8 cellular contexts compared by ENCODE assay signal in genomic region chr19:12792853-12793289, GRCh38. TPM values are rescaled to one million over a fixed set of nuclear protein-coding genes. Genes with fewer than 3 reads are reported as not detected.
DNase-seq lines count a peak whose midpoint lies in the region; ATAC-seq and TF ChIP-seq lines count a peak whose summit lies in the region.

No MANE protein-coding gene starts in this region.

- H3K36me3 ChIP-seq in skeletal muscle tissue (ENCODE audit: control insufficient read depth in 3 of 3, insufficient read depth in 3 of 3, low read length in 3 of 3), result peaks cover 2 to 9% (median 8%) of the 10 kb centered on the region in 3 donors

- no peaks in the 10 kb centered on the region for H3K27me3 ChIP-seq in skeletal muscle tissue (ENCODE audit: control insufficient read depth in 3 of 3, insufficient read depth in 3 of 3, low read length in 3 of 3)

- H3K9me3 ChIP-seq in skeletal muscle tissue (ENCODE audit: control insufficient read depth in 3 of 3, low read length in 3 of 3), result no peaks in the 10 kb centered on the region

- ATAC-seq in GM21360 (IDR thresholded peaks at IDR 0.05; ENCODE audit: unreplicated experiment) (no peak), HG02885 (IDR thresholded peaks at IDR 0.05; ENCODE audit: poor library complexity, unreplicated experiment) (no peak), GM21529 (IDR thresholded peaks at IDR 0.05; ENCODE audit: unreplicated experiment) (no peak)

- DNase-seq in HFF-Myc (ENCODE audit: extremely low read depth, low read depth), result no peak
- DNase-seq in fibroblast of the aortic adventitia (ENCODE audit: low read depth), result no peak
- DNase-seq in NK-92 (lab: John Stamatoyannopoulos, UW; ENCODE audit: unreplicated experiment), result no peak

- H3K4me3 ChIP-seq in HFF-Myc (replicated peaks; ENCODE audit: low read depth, low read length), result peak overlapping the region; percentile 84
- H3K4me3 ChIP-seq in fibroblast of the aortic adventitia (ENCODE audit: low read depth, low read length), result peak overlapping the region; percentile 98
- peak overlapping the region; percentile 93 to 98 (median 93) for H3K4me3 ChIP-seq in skeletal muscle tissue (ENCODE audit: low read length in 3 of 3)

- H3K27ac ChIP-seq in VCaP, result peak overlapping the region; percentile 91
- H3K27ac ChIP-seq in skeletal muscle tissue (ENCODE audit: low read depth, low read length), result peak overlapping the region; percentile 99

- H3K9ac ChIP-seq in skeletal muscle tissue (ENCODE audit: low read depth in 1 of 3, low read length in 3 of 3), result peak overlapping the region; percentile 95 to 99 (median 98)

- H3K4me1 ChIP-seq in skeletal muscle tissue (ENCODE audit: control insufficient read depth in 3 of 3, insufficient read depth in 3 of 3, low read length in 3 of 3), result peaks cover 44 to 51% (median 45%) of the 10 kb centered on the region in 3 donors

- TF ChIP-seq CTCF in HFF-Myc (IDR thresholded peaks at IDR 0.05; ENCODE audit: low read depth, low read length, missing control alignments), result no peak
- TF ChIP-seq CTCF in VCaP (conservative IDR thresholded peaks at IDR 0.05), result no peak
- TF ChIP-seq CTCF in fibroblast of the aortic adventitia (IDR thresholded peaks at IDR 0.05; ENCODE audit: insufficient read depth, low read length), result no peak

RNA-seq across cellular contexts. Expression of gene JUNB, which starts 1.6 kb away (rescaled TPM):
- total RNA-seq in fibroblast of the aortic adventitia (ENCODE audit: low replicate concordance) (87.9 and 263 TPM in 2 replicates), skeletal muscle tissue (31.3 TPM)

RNA-seq across cellular contexts. Expression of gene PRDX2, which starts 8.7 kb away (rescaled TPM):
- total RNA-seq in fibroblast of the aortic adventitia (ENCODE audit: low replicate concordance), result 66.7 and 163 TPM in 2 replicates
- total RNA-seq in skeletal muscle tissue, result 207 TPM

RNA-seq across cellular contexts. Expression of gene THSD8, which starts 9.0 kb away (rescaled TPM):
- total RNA-seq in fibroblast of the aortic adventitia (ENCODE audit: low replicate concordance), result not detected in 2 replicates
- not detected for total RNA-seq in skeletal muscle tissue

RNA-seq across cellular contexts. Expression of gene RNASEH2A, which starts 13.5 kb away (rescaled TPM):
- total RNA-seq in fibroblast of the aortic adventitia (ENCODE audit: low replicate concordance) (12.8 and 37.4 TPM in 2 replicates), skeletal muscle tissue (5.7 TPM)

RNA-seq across cellular contexts. Expression of gene HOOK2, which starts 17.5 kb away (rescaled TPM):
- total RNA-seq in fibroblast of the aortic adventitia (ENCODE audit: low replicate concordance) (15.5 and 31.2 TPM in 2 replicates), skeletal muscle tissue (13.6 TPM)
